Comparison of ENCODE assay signal across 12 cellular contexts in the genomic region with DNA sequence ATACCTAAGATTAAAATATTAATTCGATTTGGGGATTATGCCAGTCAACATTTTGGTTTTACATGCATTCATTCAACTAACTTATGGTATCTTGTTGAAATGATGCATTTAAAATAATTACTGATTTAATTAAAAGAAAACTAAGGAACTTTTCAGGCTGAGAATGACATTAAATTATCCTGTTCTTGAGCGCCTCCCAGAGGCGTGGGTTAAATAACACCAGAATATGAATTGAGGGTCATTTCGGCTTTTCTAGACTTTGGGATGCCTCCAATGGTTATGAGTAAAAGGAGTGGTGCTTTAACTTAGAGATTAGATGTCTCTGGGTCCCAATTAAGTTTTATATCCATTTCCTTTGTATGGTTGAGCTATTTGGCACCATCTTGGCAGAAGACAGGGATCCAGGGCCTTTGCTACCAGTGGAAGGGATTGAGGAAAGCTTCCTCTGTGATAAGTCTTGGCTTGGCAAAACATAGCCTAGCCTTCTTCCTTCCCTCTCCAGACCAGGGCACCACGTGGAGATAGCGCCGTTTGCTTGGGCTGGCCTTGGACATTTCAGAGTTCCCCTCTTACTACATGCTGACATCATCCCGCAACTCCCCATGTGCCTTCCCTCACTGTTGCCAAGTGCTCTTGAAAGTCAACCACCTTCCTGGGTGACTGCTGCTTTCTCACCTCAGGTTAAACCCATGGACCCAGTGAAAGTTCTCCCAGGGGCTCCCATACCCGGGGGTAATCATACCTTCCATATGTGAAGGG. TPM values are rescaled to one million over a fixed set of nuclear protein-coding genes. Genes with fewer than 3 reads are reported as not detected.
DNase-seq lines count a peak whose midpoint lies in the region; ATAC-seq and TF ChIP-seq lines count a peak whose summit lies in the region.
"Had no signal": no experiment of that assay in that cellular context is flagged by ENCODE, and none has a peak within 500 bp of the region (broad histone marks: within the 10 kb centered on the region; RNA-seq: fewer than 3 reads in every experiment).

No MANE protein-coding gene starts in this region.

- peak overlapping the region; percentile 88 for H3K27ac ChIP-seq in GM23338 (ENCODE audit: low read depth)
- no peak overlapping the region for H3K27ac ChIP-seq in Panc1 (ENCODE audit: low read length)

- H3K4me3 Mint-ChIP-seq in CD14-positive monocyte (no peak overlapping the region), GM23338 (no peak overlapping the region)
- H3K4me3 Mint-ChIP-seq: activated B cell treated with CpG ODN at 0.5 μM for 24 hours; CD8-positive, alpha-beta T cell; nephron had no signal

- no peak overlapping the region for H2AFZ ChIP-seq in GM23338

- no peaks in the 10 kb centered on the region for H3K36me3 Mint-ChIP-seq in CD14-positive monocyte
- H3K36me3 Mint-ChIP-seq in GM23338 (ENCODE audit: low read depth) = peaks cover 32% of the 10 kb centered on the region
- H3K36me3 Mint-ChIP-seq: CD8-positive, alpha-beta T cell had no signal

- POLR2A ChIA-PET in Panc1 (lab: Charles Lee) = no interaction called here

- H4K20me1 ChIP-seq in GM23338 (replicated peaks; ENCODE audit: insufficient read depth) = no peaks in the 10 kb centered on the region

- H3K4me2 ChIP-seq in GM23338 = 0 out of 2 replicates have a peak overlapping the region, but pooled peaks have one; percentile 17

- no TSS peak for BruUV-seq in Panc1 (replicated peaks; lab: Mats Ljungman, UMichigan)

- H3K9me3 Mint-ChIP-seq in CD14-positive monocyte = no peaks in the 10 kb centered on the region
- no peaks in the 10 kb centered on the region for H3K9me3 Mint-ChIP-seq in GM23338
- H3K9me3 Mint-ChIP-seq: activated B cell treated with CpG ODN at 0.5 μM for 24 hours; CD8-positive, alpha-beta T cell; nephron had no signal

- H3K9me3 ChIP-seq in Panc1 (ENCODE audit: control insufficient read depth, insufficient read depth, low read depth, low read length) = no peaks in the 10 kb centered on the region

- H3K4me1 ChIP-seq in GM23338 (ENCODE audit: insufficient read depth) (peaks cover 65% of the 10 kb centered on the region), Panc1 (ENCODE audit: control insufficient read depth, insufficient read depth, low read length) (no peaks in the 10 kb centered on the region)

- H3K4me1 Mint-ChIP-seq in CD14-positive monocyte = peaks cover 4% of the 10 kb centered on the region
- H3K4me1 Mint-ChIP-seq in GM23338 = peaks cover 85% of the 10 kb centered on the region
- H3K4me1 Mint-ChIP-seq: activated B cell treated with CpG ODN at 0.5 μM for 24 hours had no signal

- no peak overlapping the region for H3K27ac Mint-ChIP-seq in CD14-positive monocyte
- H3K27ac Mint-ChIP-seq in GM23338 = no peak overlapping the region
- H3K27ac Mint-ChIP-seq: activated B cell treated with CpG ODN at 0.5 μM for 24 hours; CD8-positive, alpha-beta T cell; nephron had no signal

- ATAC-seq in GM23338 = no peak
- ATAC-seq in Panc1 = no peak
- ATAC-seq in HG02970 (IDR thresholded peaks at IDR 0.05; ENCODE audit: low FRiP score, unreplicated experiment) = no peak
- ATAC-seq: CD8-positive, alpha-beta T cell had no signal

- TF ChIP-seq CTCF in CD14-positive monocyte (IDR thresholded peaks at IDR 0.05) (peak; percentile 49), GM23338 (conservative IDR thresholded peaks at IDR 0.05; ENCODE audit: low read depth in 2 of 2) (peak; percentile 52 to 68), Panc1 (IDR thresholded peaks at IDR 0.05) (peak; percentile 38; the same call in 1 of the 2 replicates), fibroblast of villous mesenchyme (IDR thresholded peaks at IDR 0.05; ENCODE audit: insufficient read depth, low read depth, low read length) (peak; percentile 23)

- H3K27me3 Mint-ChIP-seq in CD14-positive monocyte (ENCODE audit: low read depth in 3 of 3) = peaks cover under 1 to 8% (median 6%) of the 10 kb centered on the region in 3 donors
- H3K27me3 Mint-ChIP-seq in GM23338 (ENCODE audit: insufficient read depth, low read depth, poor library complexity) = peaks cover 6% of the 10 kb centered on the region
- H3K27me3 Mint-ChIP-seq: activated B cell treated with CpG ODN at 0.5 μM for 24 hours had no signal

- intact Hi-C loops in CD14-positive monocyte (cut with micrococcal nuclease) = loop anchor here in 1 of 2 donors (10.0 kb wide), 1 partner anchor 124 kb away; a partner anchor contains a TSS
- intact Hi-C loops in Panc1 (cut with micrococcal nuclease; ENCODE audit: unreplicated experiment) = no loop called here

- H3K9me2 ChIP-seq in GM23338 (ENCODE audit: insufficient read depth) = 0 out of 2 replicates have a peak, but pooled peaks cover 5% of the 10 kb centered on the region

- peaks cover 5% of the 10 kb centered on the region; the same call in 1 of the 2 replicates for H3F3A ChIP-seq in GM23338 (replicated peaks; ENCODE audit: low read depth)

- CTCF ChIA-PET in Panc1 (lab: Charles Lee) = no interaction called here

- H3K4me3 ChIP-seq in GM23338 (no peak overlapping the region), Panc1 (ENCODE audit: low read depth in 2 of 2, low read length in 2 of 2) (no peak overlapping the region), fibroblast of villous mesenchyme (ENCODE audit: low read depth, low read length) (no peak overlapping the region)

- no peaks in the 10 kb centered on the region; the same call in none of the 2 replicates for H3K79me2 ChIP-seq in GM23338 (replicated peaks; ENCODE audit: insufficient read depth)

- H3K27me3 ChIP-seq in GM23338 (ENCODE audit: insufficient read depth) (no peaks in the 10 kb centered on the region), Panc1 (ENCODE audit: control insufficient read depth, insufficient read depth, low read length) (no peaks in the 10 kb centered on the region; the same call in 1 of the 2 replicates)

- DNase-seq in CD14-positive monocyte (ENCODE audit: low spot score) (no peak), GM23338 (ENCODE audit: low spot score) (no peak), Panc1 (ENCODE audit: low read depth, low spot score) (no peak), fibroblast of villous mesenchyme (ENCODE audit: low read depth) (no peak), NCI-H128 (lab: John Stamatoyannopoulos, UW; ENCODE audit: unreplicated experiment) (no peak), NCI-H526 treated with DMSO at 0.1 percent for 48 hours (lab: John Stamatoyannopoulos, UW) (no peak)
- no peak for DNase-seq in effector CD8-positive, alpha-beta T cell (lab: John Stamatoyannopoulos, UW)
- DNase-seq: activated B cell treated with CpG ODN at 0.5 μM for 24 hours; caudate nucleus; CD8-positive, alpha-beta T cell had no signal

- H3K36me3 ChIP-seq in GM23338 (ENCODE audit: insufficient read depth) (no peaks in the 10 kb centered on the region), Panc1 (ENCODE audit: control insufficient read depth, insufficient read depth, low read length) (no peaks in the 10 kb centered on the region; the same call in 1 of the 2 replicates)

- in situ Hi-C loops in Panc1 (cut with HindIII; ENCODE audit: low pct_unique_long_range_greater_than_20kb, low sequenced_read_pairs) = no loop called here

TF ChIP-seq in GM23338, 12 proteins besides CTCF, POLR2A, EP300 and RAD21 (continues in another document):
- TF ChIP-seq ZNF331 (CRISPR knock-in tag; IDR thresholded peaks at IDR 0.05; ENCODE audit: low read depth) (no peak), ZNF114 (CRISPR knock-in tag; IDR thresholded peaks at IDR 0.05) (no peak), JUNB (IDR thresholded peaks at IDR 0.05; ENCODE audit: unreplicated experiment) (no peak)
- TF ChIP-seq, protein P1, sequence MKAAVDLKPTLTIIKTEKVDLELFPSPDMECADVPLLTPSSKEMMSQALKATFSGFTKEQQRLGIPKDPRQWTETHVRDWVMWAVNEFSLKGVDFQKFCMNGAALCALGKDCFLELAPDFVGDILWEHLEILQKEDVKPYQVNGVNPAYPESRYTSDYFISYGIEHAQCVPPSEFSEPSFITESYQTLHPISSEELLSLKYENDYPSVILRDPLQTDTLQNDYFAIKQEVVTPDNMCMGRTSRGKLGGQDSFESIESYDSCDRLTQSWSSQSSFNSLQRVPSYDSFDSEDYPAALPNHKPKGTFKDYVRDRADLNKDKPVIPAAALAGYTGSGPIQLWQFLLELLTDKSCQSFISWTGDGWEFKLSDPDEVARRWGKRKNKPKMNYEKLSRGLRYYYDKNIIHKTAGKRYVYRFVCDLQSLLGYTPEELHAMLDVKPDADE (IDR thresholded peaks at IDR 0.05) = no peak
- TF ChIP-seq, protein P2, sequence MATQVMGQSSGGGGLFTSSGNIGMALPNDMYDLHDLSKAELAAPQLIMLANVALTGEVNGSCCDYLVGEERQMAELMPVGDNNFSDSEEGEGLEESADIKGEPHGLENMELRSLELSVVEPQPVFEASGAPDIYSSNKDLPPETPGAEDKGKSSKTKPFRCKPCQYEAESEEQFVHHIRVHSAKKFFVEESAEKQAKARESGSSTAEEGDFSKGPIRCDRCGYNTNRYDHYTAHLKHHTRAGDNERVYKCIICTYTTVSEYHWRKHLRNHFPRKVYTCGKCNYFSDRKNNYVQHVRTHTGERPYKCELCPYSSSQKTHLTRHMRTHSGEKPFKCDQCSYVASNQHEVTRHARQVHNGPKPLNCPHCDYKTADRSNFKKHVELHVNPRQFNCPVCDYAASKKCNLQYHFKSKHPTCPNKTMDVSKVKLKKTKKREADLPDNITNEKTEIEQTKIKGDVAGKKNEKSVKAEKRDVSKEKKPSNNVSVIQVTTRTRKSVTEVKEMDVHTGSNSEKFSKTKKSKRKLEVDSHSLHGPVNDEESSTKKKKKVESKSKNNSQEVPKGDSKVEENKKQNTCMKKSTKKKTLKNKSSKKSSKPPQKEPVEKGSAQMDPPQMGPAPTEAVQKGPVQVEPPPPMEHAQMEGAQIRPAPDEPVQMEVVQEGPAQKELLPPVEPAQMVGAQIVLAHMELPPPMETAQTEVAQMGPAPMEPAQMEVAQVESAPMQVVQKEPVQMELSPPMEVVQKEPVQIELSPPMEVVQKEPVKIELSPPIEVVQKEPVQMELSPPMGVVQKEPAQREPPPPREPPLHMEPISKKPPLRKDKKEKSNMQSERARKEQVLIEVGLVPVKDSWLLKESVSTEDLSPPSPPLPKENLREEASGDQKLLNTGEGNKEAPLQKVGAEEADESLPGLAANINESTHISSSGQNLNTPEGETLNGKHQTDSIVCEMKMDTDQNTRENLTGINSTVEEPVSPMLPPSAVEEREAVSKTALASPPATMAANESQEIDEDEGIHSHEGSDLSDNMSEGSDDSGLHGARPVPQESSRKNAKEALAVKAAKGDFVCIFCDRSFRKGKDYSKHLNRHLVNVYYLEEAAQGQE (IDR thresholded peaks at IDR 0.05; ENCODE audit: unreplicated experiment) = no peak

RNA-seq across cellular contexts. Expression of a gene that starts 28.7 kb away (rescaled TPM):
- 100 to 1,000 TPM; 109 to 124 TPM for polyA plus RNA-seq in CD14-positive monocyte
- 1,032 and 1,042 TPM in 2 replicates for total RNA-seq in GM23338 (2014; rRNA removed; shearing (Covaris generic))
- polyA plus RNA-seq in GM23338 (2016; fragmentation: Nextera tagmentation; extraction: Ambion mirVana) = 917 and 940 TPM in 2 replicates
- 756 TPM for total RNA-seq in Panc1 (2021; ENCODE audit: unreplicated experiment)
- polyA plus RNA-seq in Panc1 (2012; ENCODE audit: insufficient read length) = 1,834 TPM
- total RNA-seq in fibroblast of villous mesenchyme = 345 and 361 TPM in 2 replicates

RNA-seq across cellular contexts. Expression of a gene that starts 30.5 kb away (rescaled TPM):
- polyA plus RNA-seq in CD14-positive monocyte (not detected), GM23338 (2016; fragmentation: Nextera tagmentation; extraction: Ambion mirVana) (11.3 and 12.3 TPM in 2 replicates)
- 12.1 and 15.0 TPM in 2 replicates for total RNA-seq in GM23338 (2014; rRNA removed; shearing (Covaris generic))
- total RNA-seq in Panc1 (2021; ENCODE audit: unreplicated experiment) (not detected), fibroblast of villous mesenchyme (0.43 and 0.64 TPM in 2 replicates)
- not detected for polyA plus RNA-seq in Panc1 (2012; ENCODE audit: insufficient read length)
